2 cellular contexts compared by ENCODE assay signal in the genomic region with DNA sequence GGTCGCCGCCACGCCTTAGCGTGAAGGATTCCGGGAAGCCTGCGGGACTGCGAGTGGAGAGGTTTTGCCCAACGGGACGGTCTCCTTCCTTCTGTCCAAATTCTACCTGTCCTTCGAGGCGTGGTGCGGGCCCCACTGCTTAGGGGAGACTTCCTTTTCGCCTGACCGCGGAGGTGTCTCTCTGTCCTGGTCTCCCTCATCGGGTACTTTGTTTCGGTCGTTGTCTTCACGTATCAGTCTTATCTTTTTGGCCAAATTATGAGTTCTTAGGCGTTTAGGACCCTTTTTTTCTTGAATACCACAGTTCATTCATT.
TF ChIP-seq lines count a peak whose summit lies in the region.

No MANE protein-coding gene starts in this region.

TF ChIP-seq in K562, 482 proteins besides CTCF, POLR2A, EP300 and RAD21 (continues in another document):
- TF ChIP-seq ZNF584 (CRISPR knock-in tag; IDR thresholded peaks at IDR 0.05; ENCODE audit: low read depth) (no peak), ZNF12 (CRISPR knock-in tag; IDR thresholded peaks at IDR 0.05) (no peak), FOXA1 (IDR thresholded peaks at IDR 0.05; ENCODE audit: borderline replicate concordance) (no peak), TCF7L2 (IDR thresholded peaks at IDR 0.05; ENCODE audit: low read depth, low read length) (no peak), DMBX1 (CRISPR knock-in tag; IDR thresholded peaks at IDR 0.05; ENCODE audit: borderline replicate concordance) (0 out of 2 replicates have a peak, but pooled peaks have one; percentile 11), MEF2D (tag; conservative IDR thresholded peaks at IDR 0.05; ENCODE audit: low read depth) (no peak), MCM3 (IDR thresholded peaks at IDR 0.05) (no peak), CTBP1 (IDR thresholded peaks at IDR 0.05; ENCODE audit: borderline replicate concordance) (peak; percentile 7; the same call in 1 of the 2 replicates), GATA2 (CRISPR knock-in tag; IDR thresholded peaks at IDR 0.05) (peak; percentile 30; the same call in 1 of the 2 replicates), TARDBP (IDR thresholded peaks at IDR 0.05) (no peak), ZNF143 (CRISPR knock-in tag; IDR thresholded peaks at IDR 0.05) (0 out of 2 replicates have a peak, but pooled peaks have one; percentile 44), KAT7 (CRISPR knock-in tag; IDR thresholded peaks at IDR 0.05; ENCODE audit: borderline replicate concordance) (peak; percentile 22; the same call in 1 of the 2 replicates), CEBPB (tag; IDR thresholded peaks at IDR 0.05) (no peak), POLR2B (IDR thresholded peaks at IDR 0.05; ENCODE audit: low read depth, partially characterized antibody) (no peak), POLR3A (IDR thresholded peaks at IDR 0.05; ENCODE audit: borderline replicate concordance, extremely low read depth, insufficient read depth, insufficient read length) (no peak), ARHGAP35 (IDR thresholded peaks at IDR 0.05; ENCODE audit: partially characterized antibody) (no peak), STAG1 (CRISPR knock-in tag; IDR thresholded peaks at IDR 0.05; ENCODE audit: borderline replicate concordance) (no peak), ZNF239 (CRISPR knock-in tag; IDR thresholded peaks at IDR 0.05) (no peak), BRCA1 (IDR thresholded peaks at IDR 0.05) (no peak), BRCA1 (CRISPR knock-in tag; IDR thresholded peaks at IDR 0.05) (no peak), ADNP (tag; IDR thresholded peaks at IDR 0.05) (no peak), E2F3 (CRISPR knock-in tag; IDR thresholded peaks at IDR 0.05) (no peak), ESRRB (CRISPR knock-in tag; IDR thresholded peaks at IDR 0.05; ENCODE audit: borderline replicate concordance) (no peak), ZNF589 (CRISPR knock-in tag; IDR thresholded peaks at IDR 0.05; ENCODE audit: low read depth) (no peak)
- TF ChIP-seq, protein P1, sequence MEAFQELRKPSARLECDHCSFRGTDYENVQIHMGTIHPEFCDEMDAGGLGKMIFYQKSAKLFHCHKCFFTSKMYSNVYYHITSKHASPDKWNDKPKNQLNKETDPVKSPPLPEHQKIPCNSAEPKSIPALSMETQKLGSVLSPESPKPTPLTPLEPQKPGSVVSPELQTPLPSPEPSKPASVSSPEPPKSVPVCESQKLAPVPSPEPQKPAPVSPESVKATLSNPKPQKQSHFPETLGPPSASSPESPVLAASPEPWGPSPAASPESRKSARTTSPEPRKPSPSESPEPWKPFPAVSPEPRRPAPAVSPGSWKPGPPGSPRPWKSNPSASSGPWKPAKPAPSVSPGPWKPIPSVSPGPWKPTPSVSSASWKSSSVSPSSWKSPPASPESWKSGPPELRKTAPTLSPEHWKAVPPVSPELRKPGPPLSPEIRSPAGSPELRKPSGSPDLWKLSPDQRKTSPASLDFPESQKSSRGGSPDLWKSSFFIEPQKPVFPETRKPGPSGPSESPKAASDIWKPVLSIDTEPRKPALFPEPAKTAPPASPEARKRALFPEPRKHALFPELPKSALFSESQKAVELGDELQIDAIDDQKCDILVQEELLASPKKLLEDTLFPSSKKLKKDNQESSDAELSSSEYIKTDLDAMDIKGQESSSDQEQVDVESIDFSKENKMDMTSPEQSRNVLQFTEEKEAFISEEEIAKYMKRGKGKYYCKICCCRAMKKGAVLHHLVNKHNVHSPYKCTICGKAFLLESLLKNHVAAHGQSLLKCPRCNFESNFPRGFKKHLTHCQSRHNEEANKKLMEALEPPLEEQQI (IDR thresholded peaks at IDR 0.05), result no peak
- TF ChIP-seq, protein P2, sequence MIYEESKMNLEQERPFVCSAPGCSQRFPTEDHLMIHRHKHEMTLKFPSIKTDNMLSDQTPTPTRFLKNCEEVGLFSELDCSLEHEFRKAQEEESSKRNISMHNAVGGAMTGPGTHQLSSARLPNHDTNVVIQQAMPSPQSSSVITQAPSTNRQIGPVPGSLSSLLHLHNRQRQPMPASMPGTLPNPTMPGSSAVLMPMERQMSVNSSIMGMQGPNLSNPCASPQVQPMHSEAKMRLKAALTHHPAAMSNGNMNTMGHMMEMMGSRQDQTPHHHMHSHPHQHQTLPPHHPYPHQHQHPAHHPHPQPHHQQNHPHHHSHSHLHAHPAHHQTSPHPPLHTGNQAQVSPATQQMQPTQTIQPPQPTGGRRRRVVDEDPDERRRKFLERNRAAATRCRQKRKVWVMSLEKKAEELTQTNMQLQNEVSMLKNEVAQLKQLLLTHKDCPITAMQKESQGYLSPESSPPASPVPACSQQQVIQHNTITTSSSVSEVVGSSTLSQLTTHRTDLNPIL (CRISPR knock-in tag; IDR thresholded peaks at IDR 0.05), result no peak
- TF ChIP-seq, protein P3, sequence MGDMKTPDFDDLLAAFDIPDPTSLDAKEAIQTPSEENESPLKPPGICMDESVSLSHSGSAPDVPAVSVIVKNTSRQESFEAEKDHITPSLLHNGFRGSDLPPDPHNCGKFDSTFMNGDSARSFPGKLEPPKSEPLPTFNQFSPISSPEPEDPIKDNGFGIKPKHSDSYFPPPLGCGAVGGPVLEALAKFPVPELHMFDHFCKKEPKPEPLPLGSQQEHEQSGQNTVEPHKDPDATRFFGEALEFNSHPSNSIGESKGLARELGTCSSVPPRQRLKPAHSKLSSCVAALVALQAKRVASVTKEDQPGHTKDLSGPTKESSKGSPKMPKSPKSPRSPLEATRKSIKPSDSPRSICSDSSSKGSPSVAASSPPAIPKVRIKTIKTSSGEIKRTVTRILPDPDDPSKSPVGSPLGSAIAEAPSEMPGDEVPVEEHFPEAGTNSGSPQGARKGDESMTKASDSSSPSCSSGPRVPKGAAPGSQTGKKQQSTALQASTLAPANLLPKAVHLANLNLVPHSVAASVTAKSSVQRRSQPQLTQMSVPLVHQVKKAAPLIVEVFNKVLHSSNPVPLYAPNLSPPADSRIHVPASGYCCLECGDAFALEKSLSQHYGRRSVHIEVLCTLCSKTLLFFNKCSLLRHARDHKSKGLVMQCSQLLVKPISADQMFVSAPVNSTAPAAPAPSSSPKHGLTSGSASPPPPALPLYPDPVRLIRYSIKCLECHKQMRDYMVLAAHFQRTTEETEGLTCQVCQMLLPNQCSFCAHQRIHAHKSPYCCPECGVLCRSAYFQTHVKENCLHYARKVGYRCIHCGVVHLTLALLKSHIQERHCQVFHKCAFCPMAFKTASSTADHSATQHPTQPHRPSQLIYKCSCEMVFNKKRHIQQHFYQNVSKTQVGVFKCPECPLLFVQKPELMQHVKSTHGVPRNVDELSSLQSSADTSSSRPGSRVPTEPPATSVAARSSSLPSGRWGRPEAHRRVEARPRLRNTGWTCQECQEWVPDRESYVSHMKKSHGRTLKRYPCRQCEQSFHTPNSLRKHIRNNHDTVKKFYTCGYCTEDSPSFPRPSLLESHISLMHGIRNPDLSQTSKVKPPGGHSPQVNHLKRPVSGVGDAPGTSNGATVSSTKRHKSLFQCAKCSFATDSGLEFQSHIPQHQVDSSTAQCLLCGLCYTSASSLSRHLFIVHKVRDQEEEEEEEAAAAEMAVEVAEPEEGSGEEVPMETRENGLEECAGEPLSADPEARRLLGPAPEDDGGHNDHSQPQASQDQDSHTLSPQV (IDR thresholded peaks at IDR 0.05), result no peak

TF ChIP-seq in HEK293T, 16 proteins besides CTCF, POLR2A, EP300 and RAD21:
- TF ChIP-seq ZNF384 (IDR thresholded peaks at IDR 0.05), result no peak
